In genomic region chr4:55896622-55897021, GRCh38 we compare ENCODE assay signal across 33 cellular contexts.
"Had no signal": no experiment of that assay in that cellular context is flagged by ENCODE, and none has a peak within 500 bp of the region (broad histone marks: within the 10 kb centered on the region; RNA-seq: fewer than 3 reads in every experiment).

No MANE protein-coding gene starts in this region.

- H3K4me3 ChIP-seq: cardiac muscle cell, SJCRH30 had no signal

- H3K27ac ChIP-seq: cardiac muscle cell, KMS-11, SJCRH30, VCaP had no signal

- H3K4me3 Mint-ChIP-seq: activated B cell treated with CpG ODN at 0.5 μM for 24 hours; activated CD4-positive, alpha-beta memory T cell treated with anti-CD3 and anti-CD28 coated beads for 36 hours; activated naive CD4-positive, alpha-beta T cell treated with anti-CD3 and anti-CD28 coated beads for 36 hours; activated T-cell treated with anti-CD3 and anti-CD28 coated beads, Interleukin-2, amount 50 U/mL, for 4 hours; activated T-helper 1 cell treated with anti-CD3 and anti-CD28 coated beads, Interleukin-12 subunit alpha, Interleukin-12 subunit beta, Interleukin-2, Interleukin-4 antibody, amounts not matched to agents 30 ng/mL and 10 ng/mL and 1 ng/mL, durations not matched to agents 14 hours and 24 hours and 36 hours; central memory CD8-positive, alpha-beta T cell; T-helper 1 cell treated with Interleukin-12 subunit alpha and Interleukin-12 subunit beta and Interleukin-4 antibody, amounts not matched to agents 30 μg/mL and 1 μg/mL, for 36 hours had no signal

- H3K27me3 ChIP-seq: cardiac muscle cell, SJCRH30 had no signal

- H3K4me2 ChIP-seq: KMS-11, SK-N-SH had no signal

- H3K27ac Mint-ChIP-seq: activated B cell treated with CpG ODN at 0.5 μM for 24 hours; activated CD4-positive, alpha-beta memory T cell treated with anti-CD3 and anti-CD28 coated beads for 36 hours; activated naive CD4-positive, alpha-beta T cell treated with anti-CD3 and anti-CD28 coated beads for 36 hours; activated naive CD4-positive, alpha-beta T cell treated with anti-CD3 and anti-CD28 coated beads, Interleukin-2, amount 50 U/mL, for 72 hours; activated T-helper 1 cell treated with anti-CD3 and anti-CD28 coated beads, Interleukin-12 subunit alpha, Interleukin-12 subunit beta, Interleukin-2, Interleukin-4 antibody, amounts not matched to agents 30 ng/mL and 10 ng/mL and 1 ng/mL, durations not matched to agents 14 hours and 24 hours and 36 hours; T-helper 1 cell treated with Interleukin-12 subunit alpha and Interleukin-12 subunit beta and Interleukin-4 antibody, amounts not matched to agents 30 μg/mL and 1 μg/mL, for 36 hours had no signal

- H3K9me3 Mint-ChIP-seq: activated B cell treated with CpG ODN at 0.5 μM for 24 hours; activated CD4-positive, alpha-beta memory T cell treated with anti-CD3 and anti-CD28 coated beads for 36 hours; activated naive CD4-positive, alpha-beta T cell treated with anti-CD3 and anti-CD28 coated beads for 36 hours; activated naive CD4-positive, alpha-beta T cell treated with anti-CD3 and anti-CD28 coated beads, Interleukin-2, amount 50 U/mL, for 72 hours; activated T-cell treated with anti-CD3 and anti-CD28 coated beads, Interleukin-2, amount 50 U/mL, for 4 hours; activated T-helper 1 cell treated with anti-CD3 and anti-CD28 coated beads, Interleukin-12 subunit alpha, Interleukin-12 subunit beta, Interleukin-2, Interleukin-4 antibody, amounts not matched to agents 30 ng/mL and 10 ng/mL and 1 ng/mL, durations not matched to agents 14 hours and 24 hours and 36 hours; central memory CD8-positive, alpha-beta T cell; T-helper 1 cell treated with Interleukin-12 subunit alpha and Interleukin-12 subunit beta and Interleukin-4 antibody, amounts not matched to agents 30 μg/mL and 1 μg/mL, for 36 hours had no signal

- H3K27me3 Mint-ChIP-seq: activated B cell treated with CpG ODN at 0.5 μM for 24 hours; activated CD4-positive, alpha-beta memory T cell treated with anti-CD3 and anti-CD28 coated beads for 36 hours; central memory CD8-positive, alpha-beta T cell had no signal

- ATAC-seq: activated naive CD4-positive, alpha-beta T cell treated with anti-CD3 and anti-CD28 coated beads, Interleukin-2, amount 50 U/mL, for 72 hours; activated T-cell treated with anti-CD3 and anti-CD28 coated beads, Interleukin-2, amount 50 U/mL, for 4 hours; Panc1 had no signal

- DNase-seq: activated B cell treated with CpG ODN at 0.5 μM for 24 hours; activated CD4-positive, alpha-beta memory T cell treated with anti-CD3 and anti-CD28 coated beads for 36 hours; activated CD4-positive, alpha-beta T cell treated with anti-CD3 and anti-CD28 coated beads for 4 hours; activated CD4-positive, alpha-beta T cell treated with anti-CD3 and anti-CD28 coated beads, Interleukin-2, amount 50 U/mL, for 1 hour; activated CD4-positive, CD25-positive, alpha-beta regulatory T cell treated with anti-CD3 and anti-CD28 coated beads, Interleukin-2, amount 50 U/mL, for 72 hours; activated CD8-positive, alpha-beta memory T cell treated with anti-CD3 and anti-CD28 coated beads, Interleukin-2, amount 50 U/mL, for 4 hours; activated gamma-delta T cell treated with Interleukin-2 at 50 U/mL for 16 hours; activated naive CD4-positive, alpha-beta T cell treated with anti-CD3 and anti-CD28 coated beads for 36 hours; activated T-cell treated with anti-CD3 and anti-CD28 coated beads for 4 hours; activated T-cell treated with anti-CD3 and anti-CD28 coated beads, Interleukin-2, amount 50 U/mL, for 4 hours; amniotic stem cell; aorta; MM.1S; MV-4-11; NCI-H1092 treated with DMSO at 0.1 percent for 48 hours; NCI-H1417 treated with DMSO at 0.1 percent for 48 hours; NCI-H187 treated with DMSO at 0.1 percent for 48 hours; NCI-H2081; NCI-H226; NCI-H446 treated with DMSO at 0.1 percent for 48 hours; NCI-H524 treated with DMSO at 0.1 percent for 48 hours; SHP77; SJCRH30; SK-N-SH; T-helper 9 cell had no signal

- H3K4me1 Mint-ChIP-seq: central memory CD8-positive, alpha-beta T cell had no signal

- H3K4me1 ChIP-seq: SJCRH30 had no signal

- H3K9me3 ChIP-seq: SJCRH30, SK-N-SH had no signal

- H3K9ac ChIP-seq: KMS-11, SK-N-SH had no signal
